ENCODE assay signal across 8 cellular contexts in the genomic region with DNA sequence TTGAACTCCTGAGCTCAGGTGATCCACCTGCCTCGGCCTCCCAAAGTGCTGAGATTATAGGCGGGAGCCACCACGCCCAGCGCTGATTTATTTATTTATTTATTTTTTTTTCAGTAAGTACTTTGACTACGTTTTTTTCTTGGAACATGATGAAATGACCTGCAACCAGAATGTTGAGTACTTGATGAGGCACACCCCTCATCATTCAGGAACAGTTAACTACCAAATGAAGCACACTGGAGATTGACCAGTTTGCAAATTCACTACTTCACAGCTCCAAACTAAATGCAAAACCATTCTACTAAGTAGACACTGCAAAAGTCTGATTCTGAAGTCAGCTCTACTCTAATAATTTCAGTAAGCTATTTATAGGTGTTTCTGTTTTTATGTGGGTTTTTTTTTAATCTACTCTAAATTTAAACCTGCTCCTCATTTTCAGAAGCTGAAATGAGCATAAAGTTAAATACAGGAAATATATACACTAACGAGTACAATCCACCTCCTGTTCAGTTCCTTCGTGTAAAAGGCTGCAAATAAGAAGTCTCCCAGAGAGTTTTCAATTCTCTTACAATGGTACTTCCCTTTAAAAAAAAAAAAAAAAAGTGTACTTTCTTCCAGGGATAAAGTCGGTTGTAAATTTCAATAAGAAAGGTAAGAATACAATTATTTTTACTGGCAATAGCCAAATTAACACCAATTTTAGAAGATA. TPM values are rescaled to one million over a fixed set of nuclear protein-coding genes. Genes with fewer than 3 reads are reported as not detected.
DNase-seq lines count a peak whose midpoint lies in the region; ATAC-seq and TF ChIP-seq lines count a peak whose summit lies in the region.

No MANE protein-coding gene starts in this region.

- H3K27ac ChIP-seq in cardiac muscle cell (no peak overlapping the region), right atrium auricular region (peak overlapping the region in 1 of 2 donors; percentile 93), uterus (peak overlapping the region; percentile 86 to 87)

- DNase-seq in cardiac muscle cell (ENCODE audit: low read depth in 1 of 2, low spot score in 1 of 2) (peak in 1 of 2 donors; percentile 61), right atrium auricular region (ENCODE audit: low spot score) (no peak), islet precursor cell (peak; percentile 11), uterus (no peak)

- ATAC-seq in activated T-helper 17 cell treated with anti-CD3 and anti-CD28 coated beads, Interleukin-2, amount 50 U/mL, for 72 hours (replicated peaks), result no peak
- ATAC-seq in HG02623 (IDR thresholded peaks at IDR 0.05; ENCODE audit: unreplicated experiment) (no peak), GM18505 (IDR thresholded peaks at IDR 0.05; ENCODE audit: unreplicated experiment) (no peak), HG02610 (IDR thresholded peaks at IDR 0.05; ENCODE audit: unreplicated experiment) (no peak)

- TF ChIP-seq POLR2A in uterus (IDR thresholded peaks at IDR 0.05), result no peak
- no peak for TF ChIP-seq POLR2A in GM18505 (IDR thresholded peaks at IDR 0.05; ENCODE audit: borderline replicate concordance, extremely low read depth, insufficient read depth, insufficient read length)

- H3K4me1 ChIP-seq in cardiac muscle cell (ENCODE audit: low read depth) (peaks cover 9% of the 10 kb centered on the region), right atrium auricular region (peaks cover 0 to 38% of the 10 kb centered on the region in 2 donors), uterus (no peaks in the 10 kb centered on the region)

- peaks cover 12% of the 10 kb centered on the region for H3K36me3 Mint-ChIP-seq in activated T-helper 17 cell treated with anti-CD3 and anti-CD28 coated beads, Interleukin-2, amount 50 U/mL, for 72 hours (ENCODE audit: low read depth)

- peak overlapping the region; percentile 86 for H3K4me3 ChIP-seq in cardiac muscle cell
- H3K4me3 ChIP-seq in right atrium auricular region, result peak overlapping the region in 1 of 2 donors; percentile 98
- H3K4me3 ChIP-seq in uterus, result peak overlapping the region; percentile 89 to 93

- H3K27me3 ChIP-seq in cardiac muscle cell (no peaks in the 10 kb centered on the region), right atrium auricular region (no peaks in the 10 kb centered on the region), uterus (no peaks in the 10 kb centered on the region)

- no peaks in the 10 kb centered on the region for H3K9me3 Mint-ChIP-seq in activated T-helper 17 cell treated with anti-CD3 and anti-CD28 coated beads, Interleukin-2, amount 50 U/mL, for 72 hours

- H3K27ac Mint-ChIP-seq in activated T-helper 17 cell treated with anti-CD3 and anti-CD28 coated beads, Interleukin-2, amount 50 U/mL, for 72 hours, result peak overlapping the region; percentile 86

- H3K9me3 ChIP-seq in cardiac muscle cell (ENCODE audit: low read depth), result no peaks in the 10 kb centered on the region
- H3K9me3 ChIP-seq in right atrium auricular region, result no peaks in the 10 kb centered on the region
- H3K9me3 ChIP-seq in uterus, result no peaks in the 10 kb centered on the region

- H3K4me3 Mint-ChIP-seq in activated T-helper 17 cell treated with anti-CD3 and anti-CD28 coated beads, Interleukin-2, amount 50 U/mL, for 72 hours, result peak overlapping the region; percentile 87

- peaks cover 22% of the 10 kb centered on the region for H3K4me1 Mint-ChIP-seq in activated T-helper 17 cell treated with anti-CD3 and anti-CD28 coated beads, Interleukin-2, amount 50 U/mL, for 72 hours

- intact Hi-C loops in uterus (cut with DNase I; ENCODE audit: low total_unique reads), result no loop called here

- H3K27me3 Mint-ChIP-seq in activated T-helper 17 cell treated with anti-CD3 and anti-CD28 coated beads, Interleukin-2, amount 50 U/mL, for 72 hours, result no peaks in the 10 kb centered on the region

- H3K36me3 ChIP-seq in cardiac muscle cell, result no peaks in the 10 kb centered on the region
- no peaks in the 10 kb centered on the region for H3K36me3 ChIP-seq in right atrium auricular region
- no peaks in the 10 kb centered on the region for H3K36me3 ChIP-seq in uterus

- TF ChIP-seq CTCF in cardiac muscle cell (IDR thresholded peaks at IDR 0.05; ENCODE audit: low read depth, low read length) (no peak), right atrium auricular region (IDR thresholded peaks at IDR 0.05) (no peak), uterus (IDR thresholded peaks at IDR 0.05) (no peak)

RNA-seq across cellular contexts. Expression of a gene that starts 1.4 kb away (rescaled TPM):
- total RNA-seq in cardiac muscle cell (20.9 and 22.4 TPM in 2 replicates), right atrium auricular region (10 to 100 TPM; 26.7 to 39.7 TPM), uterus (10 to 100 TPM; 24.3 to 90.5 (median 39.5) TPM)
- polyA plus RNA-seq in cardiac muscle cell, result 31.7 and 35.1 TPM in 2 replicates
- total RNA-seq in activated T-helper 17 cell treated with anti-CD3 and anti-CD28 coated beads, Interleukin-2, amount 50 U/mL, for 72 hours, result 10 to 100 TPM; 32.7 to 43.8 TPM

RNA-seq across cellular contexts. Expression of a gene that starts 51.6 kb away (rescaled TPM):
- 78.8 and 82.6 TPM in 2 replicates for total RNA-seq in cardiac muscle cell
- polyA plus RNA-seq in cardiac muscle cell, result 129 and 131 TPM in 2 replicates
- total RNA-seq in right atrium auricular region, result 10 to 100 TPM; 31.8 to 43.0 TPM
- total RNA-seq in activated T-helper 17 cell treated with anti-CD3 and anti-CD28 coated beads, Interleukin-2, amount 50 U/mL, for 72 hours, result 10 to 100 TPM; 15.4 to 32.3 TPM
- total RNA-seq in uterus, result 10 to 100 TPM; 24.4 to 55.3 (median 41.6) TPM
